Comparison of ENCODE assay signal across 17 cellular contexts in genomic region chr17:53724726-53725125, GRCh38.
"Had no signal": no experiment of that assay in that cellular context is flagged by ENCODE, and none has a peak within 500 bp of the region (broad histone marks: within the 10 kb centered on the region; RNA-seq: fewer than 3 reads in every experiment).

No MANE protein-coding gene starts in this region.

- H3K4me1 Mint-ChIP-seq: natural killer cell, T-helper 17 cell had no signal

- H3K9me3 Mint-ChIP-seq: type B pancreatic cell had no signal

- H3K9me3 ChIP-seq: adrenal gland, right atrium auricular region had no signal

- H3K27ac Mint-ChIP-seq: activated naive CD4-positive, alpha-beta T cell treated with anti-CD3 and anti-CD28 coated beads, Interleukin-2, amount 50 U/mL, for 72 hours; activated T-helper 1 cell treated with anti-CD3 and anti-CD28 coated beads, Interleukin-12 subunit alpha, Interleukin-12 subunit beta, Interleukin-2, Interleukin-4 antibody, amounts not matched to agents 30 ng/mL and 10 ng/mL and 1 ng/mL, durations not matched to agents 14 hours and 24 hours and 36 hours; natural killer cell; progenitor cell of endocrine pancreas; T-helper 17 cell; type B pancreatic cell had no signal

- H3K27me3 ChIP-seq: adrenal gland, foreskin keratinocyte, right atrium auricular region, stomach had no signal

- H3K36me3 ChIP-seq: adrenal gland, right atrium auricular region, stomach had no signal

- H3K4me3 ChIP-seq: adrenal gland, right atrium auricular region, stomach had no signal

- H3K27me3 Mint-ChIP-seq: progenitor cell of endocrine pancreas, T-helper 17 cell, type B pancreatic cell had no signal

- H3K27ac ChIP-seq: adrenal gland, foreskin keratinocyte, right atrium auricular region, stomach, VCaP had no signal

- ATAC-seq: activated naive CD4-positive, alpha-beta T cell treated with anti-CD3 and anti-CD28 coated beads, Interleukin-2, amount 50 U/mL, for 72 hours; esophagus mucosa; foreskin keratinocyte; natural killer cell; T-helper 17 cell had no signal

- H3K4me1 ChIP-seq: adrenal gland, right atrium auricular region, stomach had no signal

- H3K4me3 Mint-ChIP-seq: activated T-helper 1 cell treated with anti-CD3 and anti-CD28 coated beads, Interleukin-12 subunit alpha, Interleukin-12 subunit beta, Interleukin-2, Interleukin-4 antibody, amounts not matched to agents 30 ng/mL and 10 ng/mL and 1 ng/mL, durations not matched to agents 14 hours and 24 hours and 36 hours; natural killer cell; T-helper 17 cell; type B pancreatic cell had no signal

- H3K36me3 Mint-ChIP-seq: type B pancreatic cell had no signal

- DNase-seq: activated CD4-positive, alpha-beta T cell treated with anti-CD3 and anti-CD28 coated beads for 1 hour; activated CD4-positive, alpha-beta T cell treated with anti-CD3 and anti-CD28 coated beads, Interleukin-2, amount 50 U/mL, for 4 hours; activated gamma-delta T cell treated with Interleukin-2 at 50 U/mL for 16 hours; adrenal gland; effector CD4-positive, alpha-beta T cell; foreskin keratinocyte; glutamatergic neuron; natural killer cell; stomach; T-helper 17 cell had no signal
